Comparison of ENCODE assay signal across 29 cellular contexts in the genomic region with DNA sequence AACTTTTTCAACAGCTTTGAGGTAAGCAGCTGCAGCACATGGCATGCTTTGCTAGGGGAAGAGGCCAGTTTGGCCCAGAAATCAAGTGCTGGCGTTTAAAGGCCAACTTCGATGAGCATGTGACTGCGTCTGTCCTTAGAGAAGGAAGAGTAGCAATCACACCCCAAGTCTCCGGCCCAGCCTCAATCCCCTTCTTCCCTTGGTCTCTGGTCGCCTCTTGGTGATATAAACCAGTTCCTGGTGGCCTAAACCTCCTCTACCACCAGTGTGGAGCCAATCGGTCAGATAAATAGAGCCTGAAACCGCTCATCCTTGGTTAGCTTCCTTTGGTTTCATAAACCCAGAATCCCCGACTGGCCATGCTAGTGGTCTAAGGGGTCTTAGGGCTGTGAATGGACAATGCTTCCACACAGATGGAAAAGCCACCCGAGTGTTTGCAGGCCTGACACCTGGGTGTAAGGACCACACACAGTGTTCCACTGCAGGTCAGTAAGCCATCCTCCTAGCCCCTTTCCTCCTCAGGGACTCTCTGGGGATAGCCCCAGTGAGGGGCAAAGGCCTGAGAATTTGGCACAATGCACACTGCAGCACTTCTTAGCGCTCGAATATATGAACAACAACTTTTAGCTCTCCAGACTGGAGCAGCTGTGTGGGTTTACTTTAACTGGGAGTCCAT.
"Had no signal": no experiment of that assay in that cellular context is flagged by ENCODE, and none has a peak within 500 bp of the region (broad histone marks: within the 10 kb centered on the region; RNA-seq: fewer than 3 reads in every experiment).

No MANE protein-coding gene starts in this region.

- FAIRE-seq: bronchial epithelial cell, TTC549 had no signal

- DNase-seq: activated B cell treated with CpG ODN at 0.5 μM for 24 hours; activated CD4-positive, alpha-beta memory T cell treated with anti-CD3 and anti-CD28 coated beads for 36 hours; activated CD4-positive, alpha-beta T cell treated with anti-CD3 and anti-CD28 coated beads for 4 hours; activated CD4-positive, alpha-beta T cell treated with anti-CD3 and anti-CD28 coated beads, Interleukin-2, amount 10 ng/mL, durations not matched to agents 24 days and 14 days; activated CD4-positive, alpha-beta T cell treated with anti-CD3 and anti-CD28 coated beads, Interleukin-2, amount 50 U/mL, for 1 hour; activated CD4-positive, alpha-beta T cell treated with anti-CD3 and anti-CD28 coated beads, Interleukin-2, amount 50 U/mL, for 4 hours; activated CD4-positive, CD25-positive, alpha-beta regulatory T cell treated with anti-CD3 and anti-CD28 coated beads, Interleukin-2, amount 50 U/mL, for 72 hours; activated CD8-positive, alpha-beta memory T cell treated with anti-CD3 and anti-CD28 coated beads, Interleukin-2, amount 50 U/mL, for 4 hours; activated CD8-positive, alpha-beta T cell treated with anti-CD3 and anti-CD28 coated beads for 36 hours; activated effector memory CD4-positive, alpha-beta T cell treated with Interleukin-2 at 50 U/mL for 16 hours; activated gamma-delta T cell; activated naive CD4-positive, alpha-beta T cell treated with anti-CD3 and anti-CD28 coated beads, Interleukin-2, amount 10 ng/mL, durations not matched to agents 7 days and 5 days; activated naive CD4-positive, alpha-beta T cell treated with Interleukin-2 at 50 U/mL for 16 hours; activated naive CD8-positive, alpha-beta T cell treated with anti-CD3 and anti-CD28 coated beads, Interleukin-2, amount 10 ng/mL, durations not matched to agents 7 days and 5 days; activated naive CD8-positive, alpha-beta T cell treated with anti-CD3 and anti-CD28 coated beads, Interleukin-2, amount 50 U/mL, for 24 hours; activated T-cell treated with anti-CD3 and anti-CD28 coated beads for 4 hours; activated T-cell treated with anti-CD3 and anti-CD28 coated beads, Interleukin-2, amount 50 U/mL, for 1 hour; activated T-cell treated with anti-CD3 and anti-CD28 coated beads, Interleukin-2, amount 50 U/mL, for 48 hours; amygdala; anterior cingulate cortex; cerebellar nuclear complex; T-helper 1 cell; T-helper 2 cell; T-helper 9 cell had no signal

- H3K4me1 ChIP-seq: ascending aorta had no signal

- H3K9me3 ChIP-seq: ascending aorta had no signal

- H3K36me3 ChIP-seq: ascending aorta, cardiac muscle cell had no signal

- ATAC-seq: activated CD8-positive, alpha-beta T cell treated with anti-CD3 and anti-CD28 coated beads for 36 hours; activated naive CD8-positive, alpha-beta T cell treated with anti-CD3 and anti-CD28 coated beads, Interleukin-2, amount 50 U/mL, for 24 hours had no signal

- H3K27ac ChIP-seq: ascending aorta, cardiac muscle cell, VCaP had no signal

- H3K4me3 ChIP-seq: ascending aorta, cardiac muscle cell had no signal

- H3K27me3 ChIP-seq: ascending aorta, cardiac muscle cell had no signal
